19 cellular contexts compared by ENCODE assay signal in the genomic region with DNA sequence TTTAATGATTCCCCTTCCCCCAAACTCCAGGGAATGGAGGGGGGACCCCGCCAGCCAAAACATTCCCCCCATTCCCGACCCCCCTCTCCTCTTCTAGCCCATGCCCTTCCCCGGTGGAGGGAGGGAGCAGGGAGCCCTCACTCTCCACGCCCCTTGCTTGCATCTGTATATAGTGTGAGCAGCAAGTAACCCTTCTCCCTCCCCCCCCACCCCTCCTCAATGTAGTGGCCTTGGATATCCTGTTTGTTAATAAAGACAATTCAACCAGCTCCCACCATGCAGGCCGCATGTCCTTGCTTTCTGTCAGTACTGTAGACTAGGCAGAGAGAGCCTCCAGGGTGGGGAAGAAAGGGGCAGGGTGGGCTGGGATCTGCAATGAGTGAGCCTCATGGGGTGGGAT. TPM values are rescaled to one million over a fixed set of nuclear protein-coding genes. Genes with fewer than 3 reads are reported as not detected.
DNase-seq lines count a peak whose midpoint lies in the region; ATAC-seq and TF ChIP-seq lines count a peak whose summit lies in the region.
"Had no signal": no experiment of that assay in that cellular context is flagged by ENCODE, and none has a peak within 500 bp of the region (broad histone marks: within the 10 kb centered on the region; RNA-seq: fewer than 3 reads in every experiment).

No MANE protein-coding gene starts in this region.

- H3K79me1 ChIP-seq in neuronal stem cell (ENCODE audit: low read depth, low read length): peaks cover 4% of the 10 kb centered on the region

- H3K14ac ChIP-seq in neuronal stem cell (ENCODE audit: low read length): no peak overlapping the region

- peaks cover 20% of the 10 kb centered on the region for H3K36me3 ChIP-seq in CD8-positive, alpha-beta T cell (ENCODE audit: insufficient read depth, low read length)
- H3K36me3 ChIP-seq in neuronal stem cell (replicated peaks in 1 of 2; ENCODE audit: control insufficient read depth in 2 of 2, insufficient read depth in 2 of 2, low read length in 2 of 2): peaks cover 35 to 67% of the 10 kb centered on the region in 2 donors

- TF ChIP-seq CTCF in C4-2B (conservative IDR thresholded peaks at IDR 0.05): no peak
- no peak for TF ChIP-seq CTCF in CD8-positive, alpha-beta T cell (IDR thresholded peaks at IDR 0.05)

- H3K9ac ChIP-seq in neuronal stem cell (ENCODE audit: low read depth, low read length, poor library complexity): no peak overlapping the region

- CTCF ChIA-PET in CD8-positive, alpha-beta T cell (lab: Charles Lee): interaction anchor here (1.8 to 2.7 kb wide), 2 partner anchors 8 to 166 kb away, joined by 7 to 11 read pairs; no protein-coding TSS in a partner anchor

- no peak overlapping the region for H4K91ac ChIP-seq in neuronal stem cell (ENCODE audit: low read depth, low read length, poor library complexity)

- peaks cover 38% of the 10 kb centered on the region for H3K4me1 ChIP-seq in CD8-positive, alpha-beta T cell (ENCODE audit: insufficient read depth, low read length)
- no peaks in the 10 kb centered on the region for H3K4me1 ChIP-seq in neuronal stem cell (ENCODE audit: control insufficient read depth in 2 of 2, insufficient read depth in 1 of 2, low read depth in 1 of 2, low read length in 2 of 2)

- no peak overlapping the region for H2AK5ac ChIP-seq in neuronal stem cell (ENCODE audit: low read depth, low read length)

- H2BK12ac ChIP-seq in neuronal stem cell (ENCODE audit: low read length): no peak overlapping the region

- H3K18ac ChIP-seq in neuronal stem cell (ENCODE audit: low read length): no peak overlapping the region

- peak overlapping the region; percentile 94 for H3K4me3 Mint-ChIP-seq in CD8-positive, alpha-beta T cell
- H3K4me3 Mint-ChIP-seq in activated T-helper 17 cell treated with anti-CD3 and anti-CD28 coated beads, Interleukin-2, amount 50 U/mL, for 72 hours: peak overlapping the region; percentile 74

- H3K36me3 Mint-ChIP-seq in CD8-positive, alpha-beta T cell: peaks cover 42% of the 10 kb centered on the region
- peaks cover 36% of the 10 kb centered on the region for H3K36me3 Mint-ChIP-seq in activated T-helper 17 cell treated with anti-CD3 and anti-CD28 coated beads, Interleukin-2, amount 50 U/mL, for 72 hours (ENCODE audit: low read depth)

- no peak overlapping the region for H2BK5ac ChIP-seq in neuronal stem cell (ENCODE audit: low read length)

- 0 out of 2 replicates have a peak overlapping the region, but pooled peaks have one; percentile 3 for H3K27ac ChIP-seq in C4-2B
- H3K27ac ChIP-seq in CD8-positive, alpha-beta T cell (ENCODE audit: low read depth, low read length): no peak overlapping the region
- no peak overlapping the region for H3K27ac ChIP-seq in neuronal stem cell (replicated peaks; ENCODE audit: low read length)

- WGBS in neuronal stem cell (ENCODE audit: extremely low coverage in 2 of 2, insufficient read length in 2 of 2, insufficient replicate concordance in 1 of 2), 2 donors: no CpG with 5 or more reads among the region's 5 CpGs

- no peak for DNase-seq in CD8-positive, alpha-beta T cell
- no peak for DNase-seq in neuronal stem cell (ENCODE audit: low spot score)
- DNase-seq in NCI-H446 (lab: John Stamatoyannopoulos, UW): no peak
- no peak for DNase-seq in stimulated activated naive CD4-positive, alpha-beta T cell (lab: John Stamatoyannopoulos, UW)
- DNase-seq: ACHN, Calu3, GF-D8, HCEC 1CT, NCI-H1105, NCI-H2081 treated with DMSO at 0.1 percent for 48 hours, NCI-H510A treated with DMSO at 0.1 percent for 48 hours, NCI-H774, Right ventricle myocardium superior had no signal

- no peak overlapping the region for H3K23ac ChIP-seq in neuronal stem cell (ENCODE audit: low read depth, low read length, poor library complexity)

- peaks cover 26% of the 10 kb centered on the region for H3K4me1 Mint-ChIP-seq in CD8-positive, alpha-beta T cell (ENCODE audit: low read depth)
- peaks cover 10% of the 10 kb centered on the region for H3K4me1 Mint-ChIP-seq in activated T-helper 17 cell treated with anti-CD3 and anti-CD28 coated beads, Interleukin-2, amount 50 U/mL, for 72 hours

- no peaks in the 10 kb centered on the region for H3K9me3 ChIP-seq in CD8-positive, alpha-beta T cell (ENCODE audit: low read length)
- H3K9me3 ChIP-seq in neuronal stem cell (replicated peaks in 1 of 2; ENCODE audit: control insufficient read depth in 2 of 2, insufficient read depth in 1 of 2, low read depth in 1 of 2, low read length in 2 of 2): no peaks in the 10 kb centered on the region

- no peak overlapping the region for H3K4me2 ChIP-seq in neuronal stem cell (ENCODE audit: insufficient read depth, low read length, poor library complexity, severe bottlenecking)

- no peak overlapping the region for H2BK120ac ChIP-seq in neuronal stem cell (ENCODE audit: low read depth, low read length)

- H3K27me3 Mint-ChIP-seq in CD8-positive, alpha-beta T cell (ENCODE audit: low read depth): no peaks in the 10 kb centered on the region
- no peaks in the 10 kb centered on the region for H3K27me3 Mint-ChIP-seq in activated T-helper 17 cell treated with anti-CD3 and anti-CD28 coated beads, Interleukin-2, amount 50 U/mL, for 72 hours

- H2AFZ ChIP-seq in neuronal stem cell (ENCODE audit: low read length): no peak overlapping the region

- ATAC-seq in CD8-positive, alpha-beta T cell: no peak
- ATAC-seq in activated T-helper 17 cell treated with anti-CD3 and anti-CD28 coated beads, Interleukin-2, amount 50 U/mL, for 72 hours (replicated peaks): no peak
- no peak for ATAC-seq in GM21786 (IDR thresholded peaks at IDR 0.05; ENCODE audit: unreplicated experiment)
- ATAC-seq: K562 had no signal

- H3K9me3 Mint-ChIP-seq in CD8-positive, alpha-beta T cell: no peaks in the 10 kb centered on the region
- H3K9me3 Mint-ChIP-seq in activated T-helper 17 cell treated with anti-CD3 and anti-CD28 coated beads, Interleukin-2, amount 50 U/mL, for 72 hours: no peaks in the 10 kb centered on the region

- peak overlapping the region; percentile 43 for H4K8ac ChIP-seq in neuronal stem cell (ENCODE audit: low read depth, low read length)

- no peak overlapping the region for H2BK15ac ChIP-seq in neuronal stem cell (ENCODE audit: low read length)

- H3K4ac ChIP-seq in neuronal stem cell (ENCODE audit: low read length): no peak overlapping the region

- POLR2A ChIA-PET in CD8-positive, alpha-beta T cell (lab: Charles Lee): no interaction called here

- H3K27ac Mint-ChIP-seq in CD8-positive, alpha-beta T cell: no peak overlapping the region
- H3K27ac Mint-ChIP-seq in activated T-helper 17 cell treated with anti-CD3 and anti-CD28 coated beads, Interleukin-2, amount 50 U/mL, for 72 hours: no peak overlapping the region

- H3K4me3 ChIP-seq in CD8-positive, alpha-beta T cell (ENCODE audit: low read depth, low read length): no peak overlapping the region
- no peak overlapping the region for H3K4me3 ChIP-seq in neuronal stem cell (ENCODE audit: low read length in 2 of 2)
- H3K4me3 ChIP-seq: K562, SK-N-MC had no signal

- H3K27me3 ChIP-seq in CD8-positive, alpha-beta T cell (ENCODE audit: insufficient read depth, low read length): no peaks in the 10 kb centered on the region
- H3K27me3 ChIP-seq in neuronal stem cell (ENCODE audit: control insufficient read depth in 3 of 3, insufficient read depth in 3 of 3, low read depth in 1 of 3, low read length in 3 of 3): peaks cover 0 to 3% (median 0%) of the 10 kb centered on the region in 3 experiments

- intact Hi-C loops in CD8-positive, alpha-beta T cell (cut with DNase I, micrococcal nuclease): no loop called here

RNA-seq across cellular contexts. Expression of a gene that starts 1.6 kb away (rescaled TPM):
- 10 to 100 TPM; 29.4 to 33.8 TPM for total RNA-seq in CD8-positive, alpha-beta T cell
- total RNA-seq in activated T-helper 17 cell treated with anti-CD3 and anti-CD28 coated beads, Interleukin-2, amount 50 U/mL, for 72 hours: 1 to 10 TPM in 1 of 2 donors, under 1 TPM in 1; 0.67 to 3.4 TPM
- 0.32 TPM for polyA plus RNA-seq in neuronal stem cell (2013, experiment 1 of 2)
- polyA plus RNA-seq in neuronal stem cell (2013, experiment 2 of 2): 0.28 TPM

RNA-seq across cellular contexts. Expression of a gene that starts 5.1 kb away (rescaled TPM):
- total RNA-seq in CD8-positive, alpha-beta T cell: 1 to 10 TPM; 5.5 to 6.1 TPM
- under 1 TPM; 0.35 to 0.69 TPM for total RNA-seq in activated T-helper 17 cell treated with anti-CD3 and anti-CD28 coated beads, Interleukin-2, amount 50 U/mL, for 72 hours
- 0.17 TPM for polyA plus RNA-seq in neuronal stem cell (2013, experiment 1 of 2)
- 0.12 TPM for polyA plus RNA-seq in neuronal stem cell (2013, experiment 2 of 2)
- total RNA-seq: K562 had no signal
- polyA plus RNA-seq: K562 had no signal

RNA-seq across cellular contexts. Expression of a gene that starts 34.3 kb away (rescaled TPM):
- not detected for total RNA-seq in CD8-positive, alpha-beta T cell
- total RNA-seq in activated T-helper 17 cell treated with anti-CD3 and anti-CD28 coated beads, Interleukin-2, amount 50 U/mL, for 72 hours: under 1 TPM in 1 of 2 donors, not detected in 1; 0.11 TPM
- polyA plus RNA-seq in neuronal stem cell (2013, experiment 1 of 2): not detected
- polyA plus RNA-seq in neuronal stem cell (2013, experiment 2 of 2): not detected
- total RNA-seq: Calu3, K562, OCI-LY7, Right ventricle myocardium superior had no signal

RNA-seq across cellular contexts. Expression of a gene that starts 42.1 kb away (rescaled TPM):
- total RNA-seq in CD8-positive, alpha-beta T cell: 10 to 100 TPM; 15.8 to 16.3 TPM
- 10 to 100 TPM; 54.7 to 68.5 TPM for total RNA-seq in activated T-helper 17 cell treated with anti-CD3 and anti-CD28 coated beads, Interleukin-2, amount 50 U/mL, for 72 hours
- polyA plus RNA-seq in neuronal stem cell (2013, experiment 1 of 2): 44.7 TPM
- 44.0 TPM for polyA plus RNA-seq in neuronal stem cell (2013, experiment 2 of 2)

RNA-seq across cellular contexts. Expression of a gene that starts 42.3 kb away (rescaled TPM):
- total RNA-seq in CD8-positive, alpha-beta T cell: 10 to 100 TPM; 49.3 to 52.2 TPM
- 100 to 1,000 TPM; 184 to 197 TPM for total RNA-seq in activated T-helper 17 cell treated with anti-CD3 and anti-CD28 coated beads, Interleukin-2, amount 50 U/mL, for 72 hours
- polyA plus RNA-seq in neuronal stem cell (2013, experiment 1 of 2): 110 TPM
- 109 TPM for polyA plus RNA-seq in neuronal stem cell (2013, experiment 2 of 2)

Comparison
In these comparisons a context has a peak if more than half of its experiments do, and no peak if none do; other contexts are left out.
1. RNA of a gene that starts 1.6 kb away (total RNA-seq): 29.4 to 33.8 TPM in CD8-positive, alpha-beta T cell; 0.67 to 3.4 TPM in activated T-helper 17 cell treated with anti-CD3 and anti-CD28 coated beads, Interleukin-2, amount 50 U/mL, for 72 hours; every median in the first group is over 4 times any median in the second.